ENCODE assay signal across 19 cellular contexts in the genomic region with DNA sequence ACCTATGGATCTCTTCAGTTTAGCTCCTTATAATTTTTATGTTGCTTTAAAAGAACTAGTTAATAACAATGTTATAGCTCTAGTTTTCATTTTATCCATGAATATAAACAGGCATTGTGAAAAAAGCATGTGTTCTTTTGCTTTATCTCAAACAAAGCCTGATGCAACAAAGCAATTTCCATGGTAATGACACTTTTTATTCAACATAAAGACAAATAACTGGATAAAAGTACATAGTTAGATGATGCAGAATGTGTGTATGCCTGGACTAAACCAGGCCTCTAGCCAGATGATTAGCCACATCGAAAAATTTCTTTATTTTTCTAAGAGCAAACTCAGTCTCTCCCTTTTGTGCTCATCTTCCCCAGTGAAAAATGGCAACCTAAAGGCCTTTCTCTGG.
DNase-seq lines count a peak whose midpoint lies in the region; ATAC-seq and TF ChIP-seq lines count a peak whose summit lies in the region.
"Had no signal": no experiment of that assay in that cellular context is flagged by ENCODE, and none has a peak within 500 bp of the region (broad histone marks: within the 10 kb centered on the region; RNA-seq: fewer than 3 reads in every experiment).

No MANE protein-coding gene starts in this region.

- no peaks in the 10 kb centered on the region for H3K9me3 Mint-ChIP-seq in neural progenitor cell

- H3K27ac Mint-ChIP-seq in neural progenitor cell = no peak overlapping the region

- H2AFZ ChIP-seq in PC-3 (ENCODE audit: low read length) (no peak overlapping the region), fibroblast of lung (ENCODE audit: low read length) (no peak overlapping the region), neural progenitor cell (replicated peaks) (peak overlapping the region; percentile 9)
- H2AFZ ChIP-seq: PC-9 had no signal

- no peaks in the 10 kb centered on the region for H3K36me3 Mint-ChIP-seq in neural progenitor cell

- H3K27me3 Mint-ChIP-seq in neural progenitor cell (ENCODE audit: insufficient read depth, low read depth) = peaks cover 4% of the 10 kb centered on the region

- H3K79me2 ChIP-seq in PC-3 (ENCODE audit: low read length) (no peaks in the 10 kb centered on the region), fibroblast of lung (ENCODE audit: control insufficient read depth, insufficient read depth, low read length) (no peaks in the 10 kb centered on the region), neural progenitor cell (ENCODE audit: low read depth) (no peaks in the 10 kb centered on the region)

- H4K20me1 ChIP-seq in PC-3 (ENCODE audit: low read length) = no peaks in the 10 kb centered on the region
- no peaks in the 10 kb centered on the region for H4K20me1 ChIP-seq in fibroblast of lung (ENCODE audit: control insufficient read depth, extremely low read depth, insufficient read depth, low read length)
- no peaks in the 10 kb centered on the region for H4K20me1 ChIP-seq in neural progenitor cell (ENCODE audit: low read depth)

- H3K27me3 ChIP-seq in PC-3 (ENCODE audit: low read length) = no peaks in the 10 kb centered on the region
- H3K27me3 ChIP-seq in fibroblast of lung (ENCODE audit: control insufficient read depth, insufficient read depth, low read length) = no peaks in the 10 kb centered on the region
- H3K27me3 ChIP-seq in neural progenitor cell = no peaks in the 10 kb centered on the region
- H3K27me3 ChIP-seq: SJSA1 had no signal

- H3K4me3 Mint-ChIP-seq in neural progenitor cell = no peak overlapping the region

- BruUV-seq in PC-3 (replicated peaks; lab: Mats Ljungman, UMichigan) = no TSS peak

- POLR2A ChIA-PET in PC-3 (lab: Charles Lee; ENCODE audit: unreplicated experiment) = no interaction called here

- H3K4me2 ChIP-seq in PC-3 (ENCODE audit: low read length) (no peak overlapping the region), fibroblast of lung (ENCODE audit: extremely low read depth, insufficient read depth, low read length) (no peak overlapping the region), neural progenitor cell (no peak overlapping the region)
- H3K4me2 ChIP-seq: A549, KMS-11, PC-9 had no signal

- ATAC-seq in PC-3 = no peak
- ATAC-seq: A549, HepG2 had no signal

- H3K27ac ChIP-seq in PC-3 (ENCODE audit: low read length) = peak overlapping the region; percentile 92; the same call in 1 of the 2 replicates
- no peak overlapping the region for H3K27ac ChIP-seq in fibroblast of lung (ENCODE audit: insufficient read depth, low read length)
- H3K27ac ChIP-seq in neural progenitor cell = no peak overlapping the region
- H3K27ac ChIP-seq: A549, KMS-11, PC-9, SJSA1 had no signal

- CTCF ChIA-PET in PC-3 (lab: Charles Lee) = no interaction called here

- intact Hi-C loops in PC-3 (cut with micrococcal nuclease) = loop anchor here (10.0 kb wide), 1 partner anchor 270 kb away; no protein-coding TSS in a partner anchor

- no peak for TF ChIP-seq CTCF in PC-3 (conservative IDR thresholded peaks at IDR 0.05; ENCODE audit: low read depth, low read length)
- no peak for TF ChIP-seq CTCF in fibroblast of lung (conservative IDR thresholded peaks at IDR 0.05 in 1 of 2, IDR thresholded peaks at IDR 0.05 in 1 of 2; ENCODE audit: low read depth in 1 of 2, low read length in 2 of 2)
- no peak for TF ChIP-seq CTCF in neural progenitor cell (IDR thresholded peaks at IDR 0.05)

- DNase-seq in EH (ENCODE audit: low read depth) (peak; percentile 15), PC-3 (no peak), fibroblast of lung (ENCODE audit: low read depth in 2 of 2) (peak; percentile 29 to 86), neural progenitor cell (ENCODE audit: low spot score) (no peak), AG20443 (ENCODE audit: low spot score) (no peak), NCI-H1417 (lab: John Stamatoyannopoulos, UW) (no peak), globus pallidus (ENCODE audit: low spot score) (no peak)
- no peak for DNase-seq in stimulated activated naive CD4-positive, alpha-beta T cell (lab: John Stamatoyannopoulos, UW)
- DNase-seq: COR-L47, EL, NCI-H1048, NCI-H2081 treated with DMSO at 0.1 percent for 48 hours, NCI-H226, NCI-H526, PC-9 had no signal

- H3K9ac ChIP-seq in PC-3 (ENCODE audit: low read length) (no peak overlapping the region), fibroblast of lung (ENCODE audit: insufficient read depth, low read length) (no peak overlapping the region), neural progenitor cell (no peak overlapping the region)
- H3K9ac ChIP-seq: KMS-11 had no signal

- H3K9me2 ChIP-seq in PC-3 (replicated peaks; ENCODE audit: low read length) = no peaks in the 10 kb centered on the region

- H3K9me3 ChIP-seq in PC-3 (ENCODE audit: low read length) (no peaks in the 10 kb centered on the region), fibroblast of lung (ENCODE audit: control insufficient read depth, insufficient read depth, low read depth, low read length) (no peaks in the 10 kb centered on the region), neural progenitor cell (ENCODE audit: low read depth) (no peaks in the 10 kb centered on the region)
- H3K9me3 ChIP-seq: SJSA1 had no signal

- no peaks in the 10 kb centered on the region for H3K4me1 Mint-ChIP-seq in neural progenitor cell

- H3K4me3 ChIP-seq in PC-3 (ENCODE audit: low read length) = no peak overlapping the region
- no peak overlapping the region for H3K4me3 ChIP-seq in fibroblast of lung (replicated peaks in 1 of 4; ENCODE audit: control extremely low read depth in 1 of 4, insufficient read depth in 1 of 4, low read depth in 3 of 4, low read length in 4 of 4)
- H3K4me3 ChIP-seq in neural progenitor cell = no peak overlapping the region
- H3K4me3 ChIP-seq: A549, PC-9, SJSA1 had no signal

- H3K36me3 ChIP-seq in PC-3 (ENCODE audit: low read depth, low read length) (peaks cover 4% of the 10 kb centered on the region; the same call in 1 of the 2 replicates), fibroblast of lung (ENCODE audit: control insufficient read depth, insufficient read depth, low read length) (no peaks in the 10 kb centered on the region), neural progenitor cell (no peaks in the 10 kb centered on the region)
- H3K36me3 ChIP-seq: SJSA1 had no signal

- peaks cover 12% of the 10 kb centered on the region for H3F3A ChIP-seq in PC-3 (ENCODE audit: low read length, unreplicated experiment)
- H3F3A ChIP-seq in neural progenitor cell (ENCODE audit: low read depth) = no peaks in the 10 kb centered on the region

- H3K4me1 ChIP-seq in PC-3 (ENCODE audit: insufficient read depth, low read length) (peaks cover 71% of the 10 kb centered on the region), fibroblast of lung (ENCODE audit: control insufficient read depth, extremely low read depth, insufficient read depth, low read length) (peaks cover 15% of the 10 kb centered on the region), neural progenitor cell (peaks cover 12% of the 10 kb centered on the region)

Comparison
In these comparisons a context has a peak if more than half of its experiments do, and no peak if none do; other contexts are left out.
1. DNase-seq: peak in EH (single experiment) and fibroblast of lung (2 of 2); none in PC-3 (single experiment), neural progenitor cell (single experiment), AG20443 (single experiment), stimulated activated naive CD4-positive, alpha-beta T cell (0 of 6), NCI-H1417 (0 of 3) and globus pallidus (single experiment).